Comparison of ENCODE assay signal across 23 cellular contexts in the genomic region with DNA sequence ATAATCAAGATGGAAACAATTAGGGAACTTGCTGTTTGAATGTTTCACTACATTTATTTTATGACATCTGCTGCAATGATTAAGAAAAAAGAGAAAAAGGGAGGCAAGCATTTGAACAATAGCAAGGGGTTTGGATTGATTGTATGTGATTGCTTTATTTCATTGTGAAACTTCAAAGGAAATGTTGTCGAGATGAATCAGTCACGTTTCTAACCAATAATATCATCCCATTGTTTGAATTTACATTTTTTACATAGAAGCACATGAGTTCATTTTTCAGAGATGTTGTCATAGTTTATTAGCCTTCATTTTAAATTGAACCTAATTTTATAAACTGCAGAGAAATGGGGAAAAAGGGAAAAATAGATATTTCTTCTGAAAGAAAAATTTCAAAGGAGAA.
"Had no signal": no experiment of that assay in that cellular context is flagged by ENCODE, and none has a peak within 500 bp of the region (broad histone marks: within the 10 kb centered on the region; RNA-seq: fewer than 3 reads in every experiment).

No MANE protein-coding gene starts in this region.

- H3K4me3 ChIP-seq: adrenal gland, body of pancreas, esophagus muscularis mucosa, left ventricle myocardium inferior, lung, neural progenitor cell, right lobe of liver, skin epidermis, uterus had no signal

- H3K27ac ChIP-seq: adrenal gland, body of pancreas, esophagus muscularis mucosa, left ventricle myocardium inferior, neural progenitor cell, right lobe of liver, skin epidermis, uterus had no signal

- DNase-seq: activated CD4-positive, alpha-beta T cell treated with anti-CD3 and anti-CD28 coated beads for 36 hours; activated CD4-positive, CD25-positive, alpha-beta regulatory T cell; activated CD8-positive, alpha-beta memory T cell treated with anti-CD3 and anti-CD28 coated beads, Interleukin-2, amount 10 ng/mL, durations not matched to agents 7 days and 5 days; activated CD8-positive, alpha-beta T cell treated with anti-CD3 and anti-CD28 coated beads, Interleukin-2, amount 10 ng/mL, durations not matched to agents 7 days and 5 days; activated naive CD4-positive, alpha-beta T cell; activated T-cell treated with anti-CD3 and anti-CD28 coated beads, Interleukin-2, amount 50 U/mL, for 48 hours; adrenal gland; aorta; body of pancreas; dermis blood vessel endothelial cell; effector CD4-positive, alpha-beta T cell; left ventricle myocardium inferior; mesendoderm; natural killer cell; right lobe of liver; stimulated activated CD4-positive, alpha-beta T cell treated with anti-CD3 and anti-CD28 coated beads, Interleukin-4, amount 100 ng/mL, for 24 hours; T-helper 1 cell; uterus had no signal

- H3K36me3 ChIP-seq: adrenal gland, esophagus muscularis mucosa, left ventricle myocardium inferior, right lobe of liver, uterus had no signal

- H2AFZ ChIP-seq: neural progenitor cell had no signal

- H3K4me2 ChIP-seq: neural progenitor cell had no signal

- H3K4me1 ChIP-seq: adrenal gland, body of pancreas, esophagus muscularis mucosa, right lobe of liver, uterus had no signal

- H3K27me3 ChIP-seq: adrenal gland, body of pancreas, esophagus muscularis mucosa, right lobe of liver, uterus had no signal

- H3K9ac ChIP-seq: neural progenitor cell had no signal

- ATAC-seq: activated CD4-positive, alpha-beta T cell treated with anti-CD3 and anti-CD28 coated beads for 36 hours; activated CD8-positive, alpha-beta memory T cell treated with anti-CD3 and anti-CD28 coated beads, Interleukin-2, amount 10 ng/mL, durations not matched to agents 7 days and 5 days; activated CD8-positive, alpha-beta T cell treated with anti-CD3 and anti-CD28 coated beads, Interleukin-2, amount 10 ng/mL, durations not matched to agents 7 days and 5 days; body of pancreas; natural killer cell; right lobe of liver; stimulated activated effector memory CD8-positive, alpha-beta T cell treated with anti-CD3 and anti-CD28 coated beads, Interleukin-12 subunit alpha, Interleukin-12 subunit beta, amount 100 ng/mL, for 72 hours had no signal
